8 cellular contexts compared by ENCODE assay signal in the genomic region with DNA sequence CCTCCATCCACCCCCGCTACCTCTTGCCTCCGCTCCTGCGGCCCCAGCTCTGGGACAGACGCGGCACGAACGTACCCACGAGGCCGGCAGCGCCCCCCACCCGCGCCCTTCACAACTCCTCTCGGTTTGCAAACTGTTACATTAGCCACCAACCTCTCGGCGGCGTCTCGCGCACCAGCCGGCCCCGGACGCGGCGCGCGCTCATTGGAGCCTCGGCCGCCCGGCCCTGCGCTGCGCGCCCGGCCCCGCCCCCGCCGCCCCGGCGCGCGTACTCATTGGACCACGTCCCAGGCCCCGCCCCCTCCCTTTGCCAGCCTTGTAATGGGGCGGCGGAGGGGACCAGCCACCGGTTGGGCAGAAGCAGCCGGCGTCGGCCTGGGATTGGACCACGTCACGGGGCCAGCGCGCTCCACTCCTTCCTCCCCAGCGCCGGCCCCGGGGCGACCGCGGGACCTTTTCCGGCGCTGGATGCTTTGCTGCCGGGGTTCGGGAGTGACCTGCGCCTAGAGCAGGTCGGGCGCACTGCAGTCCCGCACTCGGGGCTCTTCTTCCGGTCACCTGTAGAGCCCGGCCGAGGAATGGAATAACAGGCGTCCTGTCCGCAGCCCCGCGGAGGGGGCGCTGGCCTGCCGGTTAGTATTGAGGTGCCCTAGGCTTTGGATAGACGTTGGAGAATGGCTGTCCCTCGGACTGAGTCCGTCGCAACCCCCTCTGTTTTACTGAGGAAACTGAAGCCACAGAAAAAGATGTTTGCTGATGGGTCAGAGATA. TPM values are rescaled to one million over a fixed set of nuclear protein-coding genes. Genes with fewer than 3 reads are reported as not detected.
DNase-seq lines count a peak whose midpoint lies in the region; ATAC-seq, FAIRE-seq and TF ChIP-seq lines count a peak whose summit lies in the region.

A gene with protein sequence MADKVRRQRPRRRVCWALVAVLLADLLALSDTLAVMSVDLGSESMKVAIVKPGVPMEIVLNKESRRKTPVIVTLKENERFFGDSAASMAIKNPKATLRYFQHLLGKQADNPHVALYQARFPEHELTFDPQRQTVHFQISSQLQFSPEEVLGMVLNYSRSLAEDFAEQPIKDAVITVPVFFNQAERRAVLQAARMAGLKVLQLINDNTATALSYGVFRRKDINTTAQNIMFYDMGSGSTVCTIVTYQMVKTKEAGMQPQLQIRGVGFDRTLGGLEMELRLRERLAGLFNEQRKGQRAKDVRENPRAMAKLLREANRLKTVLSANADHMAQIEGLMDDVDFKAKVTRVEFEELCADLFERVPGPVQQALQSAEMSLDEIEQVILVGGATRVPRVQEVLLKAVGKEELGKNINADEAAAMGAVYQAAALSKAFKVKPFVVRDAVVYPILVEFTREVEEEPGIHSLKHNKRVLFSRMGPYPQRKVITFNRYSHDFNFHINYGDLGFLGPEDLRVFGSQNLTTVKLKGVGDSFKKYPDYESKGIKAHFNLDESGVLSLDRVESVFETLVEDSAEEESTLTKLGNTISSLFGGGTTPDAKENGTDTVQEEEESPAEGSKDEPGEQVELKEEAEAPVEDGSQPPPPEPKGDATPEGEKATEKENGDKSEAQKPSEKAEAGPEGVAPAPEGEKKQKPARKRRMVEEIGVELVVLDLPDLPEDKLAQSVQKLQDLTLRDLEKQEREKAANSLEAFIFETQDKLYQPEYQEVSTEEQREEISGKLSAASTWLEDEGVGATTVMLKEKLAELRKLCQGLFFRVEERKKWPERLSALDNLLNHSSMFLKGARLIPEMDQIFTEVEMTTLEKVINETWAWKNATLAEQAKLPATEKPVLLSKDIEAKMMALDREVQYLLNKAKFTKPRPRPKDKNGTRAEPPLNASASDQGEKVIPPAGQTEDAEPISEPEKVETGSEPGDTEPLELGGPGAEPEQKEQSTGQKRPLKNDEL (minus strand): TSS at position 206 of the 770 bp plus-strand sequence. CDS start 1,045 bp downstream, outside the sequence.

- peak; percentile 41 for TF ChIP-seq CTCF in BJ (IDR thresholded peaks at IDR 0.05; ENCODE audit: insufficient read depth, low read depth, low read length)
- no peak for TF ChIP-seq CTCF in colonic mucosa (IDR thresholded peaks at IDR 0.05)

- peak; percentile 87 for FAIRE-seq in GM19239 (lab: Jason Lieb, UNC)

- CTCF ChIA-PET in BJ (lab: Yijun Ruan, JAX) = interaction anchor here (0.9 to 1.3 kb wide), 3 partner anchors 11 to 80 kb away, joined by 3 to 4 read pairs (median 3); no protein-coding TSS in a partner anchor

- H3K9me3 ChIP-seq in colonic mucosa = no peaks in the 10 kb centered on the region

- no peaks in the 10 kb centered on the region for H3K4me1 ChIP-seq in colonic mucosa

- POLR2A ChIA-PET in BJ (lab: Charles Lee) = no interaction called here

- H3K27ac ChIP-seq in colonic mucosa = peak within 1 kb of the TSS; percentile 82

- ATAC-seq in HG03457 (IDR thresholded peaks at IDR 0.05; ENCODE audit: unreplicated experiment) = peak; percentile 86
- peak; percentile 93 for ATAC-seq in left colon

- peak; percentile 61 for DNase-seq in BJ (ENCODE audit: low read depth)
- peak; percentile 99 for DNase-seq in GM19239 (ENCODE audit: insufficient read length, low spot score)
- peak; percentile 32 for DNase-seq in NCI-H524 treated with DMSO at 0.1 percent for 48 hours (lab: John Stamatoyannopoulos, UW)
- DNase-seq in activated CD4-positive, alpha-beta T cell treated with anti-CD3 and anti-CD28 coated beads for 48 hours = peak; percentile 99
- DNase-seq in colonic mucosa = peak; percentile 99
- DNase-seq in left colon = peak; percentile 98 to 100
- DNase-seq in stimulated activated CD4-positive, alpha-beta T cell treated with anti-CD3 and anti-CD28 coated beads, Interleukin-1b, Interleukin-23, amount 100 ng/mL, for 48 hours = peak; percentile 98

- intact Hi-C loops in colonic mucosa (cut with DNase I) (no loop called here), left colon (cut with DNase I, micrococcal nuclease) (no loop called here)

- peak within 1 kb of the TSS; percentile 82 to 89 for H3K9ac ChIP-seq in colonic mucosa (ENCODE audit: low read depth in 2 of 2, low read length in 2 of 2)

- H3K36me3 ChIP-seq in BJ (ENCODE audit: control insufficient read depth, insufficient read depth, low read length) (peaks cover 19% of the 10 kb centered on the region), colonic mucosa (peaks cover 11% of the 10 kb centered on the region)

- H3K4me3 ChIP-seq in BJ (ENCODE audit: low read depth, low read length) (peak within 1 kb of the TSS; percentile 87), colonic mucosa (peak within 1 kb of the TSS; percentile 93)

- no peaks in the 10 kb centered on the region for H3K27me3 ChIP-seq in BJ (ENCODE audit: control insufficient read depth, insufficient read depth, low read length)
- no peaks in the 10 kb centered on the region for H3K27me3 ChIP-seq in colonic mucosa

RNA-seq across cellular contexts. Expression of the gene that starts here (rescaled TPM):
- polyA plus RNA-seq in BJ (2011; rRNA removed) = 115 and 123 TPM in 2 replicates
- 92.4 and 167 TPM in 2 replicates for polyA minus RNA-seq in BJ (2011; rRNA and poly(A)+ RNA removed)
- total RNA-seq in colonic mucosa = 100 to 1,000 TPM; 120 to 273 TPM
- 100 to 1,000 TPM; 107 to 138 TPM for total RNA-seq in left colon

Comparison
In these comparisons a context has a peak if more than half of its experiments do, and no peak if none do; other contexts are left out.
1. Peak in every context shown above with its lines: DNase-seq, ATAC-seq, H3K4me3 ChIP-seq and H3K27ac ChIP-seq.
2. DNase-seq: peak in every context shown above with its lines; median percentile 99 in GM19239; 99 in activated CD4-positive, alpha-beta T cell treated with anti-CD3 and anti-CD28 coated beads for 48 hours; 99 in colonic mucosa; 99 in left colon; 98 in stimulated activated CD4-positive, alpha-beta T cell treated with anti-CD3 and anti-CD28 coated beads, Interleukin-1b, Interleukin-23, amount 100 ng/mL, for 48 hours; 61 in BJ; 32 in NCI-H524 treated with DMSO at 0.1 percent for 48 hours.